Comparison of ENCODE assay signal across 1 cellular context in the genomic region with DNA sequence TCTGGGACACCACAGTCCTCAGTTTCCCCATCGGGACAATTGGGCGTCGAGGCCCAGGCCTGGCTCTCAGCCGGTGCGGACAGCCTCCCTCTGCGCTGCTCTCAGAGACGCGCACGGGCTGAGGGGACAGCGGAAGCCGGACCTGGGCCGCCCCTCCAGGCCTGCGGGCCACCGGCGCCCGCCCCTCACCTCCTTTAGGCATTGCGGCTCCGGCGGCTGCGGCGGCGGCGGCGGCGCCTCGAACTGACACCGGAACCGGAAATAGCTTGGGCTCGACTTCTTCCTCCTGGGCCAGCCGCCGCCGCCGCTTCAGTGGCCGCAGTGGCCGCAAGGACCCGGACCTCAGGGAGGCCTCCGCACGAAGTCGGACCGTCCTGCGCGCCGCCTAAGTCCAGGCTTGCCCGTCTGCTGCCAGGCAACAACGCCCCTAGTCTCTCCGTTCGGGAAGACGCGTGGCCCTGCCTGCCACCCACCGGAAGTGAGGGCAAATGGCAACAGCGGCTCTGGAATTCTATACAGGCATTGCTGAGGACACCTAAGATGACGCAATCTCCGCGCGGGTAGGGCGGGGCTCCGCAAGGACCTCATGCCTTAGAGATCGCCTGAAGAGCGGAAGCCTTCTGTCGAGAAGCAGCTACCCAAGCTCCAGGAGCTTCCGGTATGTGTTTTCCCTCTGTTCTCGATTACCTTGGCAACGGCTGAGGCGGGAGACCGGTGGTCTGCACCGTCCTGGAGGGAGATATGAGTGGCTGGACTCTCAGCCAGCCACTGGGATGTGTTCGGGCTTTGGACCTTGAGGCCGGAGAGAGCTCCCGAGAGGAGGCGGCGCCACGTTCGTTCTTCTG.
TF ChIP-seq lines count a peak whose summit lies in the region.

TSS of gene BUD31 (plus strand) at position 623 of the 845 bp plus-strand sequence. CDS start 2,124 bp downstream, outside the sequence.
TSS of gene PDAP1 (minus strand) at position 251 of the 845 bp plus-strand sequence. CDS start at position 202, 49 bp downstream.

TF ChIP-seq in K562, 482 proteins besides CTCF, POLR2A, EP300 and RAD21 (continued from another document and continues in another):
- no peak for TF ChIP-seq ZMIZ1 (IDR thresholded peaks at IDR 0.05; ENCODE audit: low read depth in 2 of 2, low read length in 2 of 2)
- TF ChIP-seq ZNF175 (CRISPR knock-in tag; IDR thresholded peaks at IDR 0.05; ENCODE audit: low read depth) = 0 out of 2 replicates have a peak, but pooled peaks have one; percentile 54
- TF ChIP-seq E2F3 (CRISPR knock-in tag; IDR thresholded peaks at IDR 0.05) = peak; percentile 10; the same call in 1 of the 2 replicates
- TF ChIP-seq RBM17 (IDR thresholded peaks at IDR 0.05; ENCODE audit: borderline replicate concordance, low read depth, low read length) = no peak
- no peak for TF ChIP-seq SREBF1 (IDR thresholded peaks at IDR 0.05; ENCODE audit: borderline replicate concordance, low read depth, low read length)
- TF ChIP-seq WHSC1 (IDR thresholded peaks at IDR 0.05; ENCODE audit: low read length) = no peak
- TF ChIP-seq BRD4 (IDR thresholded peaks at IDR 0.05) = no peak
- no peak for TF ChIP-seq CAMTA2 (CRISPR knock-in tag; conservative IDR thresholded peaks at IDR 0.05)
- no peak for TF ChIP-seq NFXL1 (CRISPR knock-in tag; IDR thresholded peaks at IDR 0.05)
- TF ChIP-seq NRF1 (conservative IDR thresholded peaks at IDR 0.05 in 1 of 2, IDR thresholded peaks at IDR 0.05 in 1 of 2) = peak; percentile 65 to 72
- TF ChIP-seq SPI1 (IDR thresholded peaks at IDR 0.05; ENCODE audit: borderline replicate concordance, low read depth, low read length) = peak; percentile 81
- TF ChIP-seq, protein P1, sequence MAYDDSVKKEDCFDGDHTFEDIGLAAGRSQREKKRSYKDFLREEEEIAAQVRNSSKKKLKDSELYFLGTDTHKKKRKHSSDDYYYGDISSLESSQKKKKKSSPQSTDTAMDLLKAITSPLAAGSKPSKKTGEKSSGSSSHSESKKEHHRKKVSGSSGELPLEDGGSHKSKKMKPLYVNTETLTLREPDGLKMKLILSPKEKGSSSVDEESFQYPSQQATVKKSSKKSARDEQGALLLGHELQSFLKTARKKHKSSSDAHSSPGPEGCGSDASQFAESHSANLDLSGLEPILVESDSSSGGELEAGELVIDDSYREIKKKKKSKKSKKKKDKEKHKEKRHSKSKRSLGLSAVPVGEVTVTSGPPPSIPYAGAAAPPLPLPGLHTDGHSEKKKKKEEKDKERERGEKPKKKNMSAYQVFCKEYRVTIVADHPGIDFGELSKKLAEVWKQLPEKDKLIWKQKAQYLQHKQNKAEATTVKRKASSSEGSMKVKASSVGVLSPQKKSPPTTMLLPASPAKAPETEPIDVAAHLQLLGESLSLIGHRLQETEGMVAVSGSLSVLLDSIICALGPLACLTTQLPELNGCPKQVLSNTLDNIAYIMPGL (CRISPR knock-in tag; IDR thresholded peaks at IDR 0.05) = peak; percentile 90; the same call in 1 of the 2 replicates
- TF ChIP-seq PHF21A (IDR thresholded peaks at IDR 0.05; ENCODE audit: borderline replicate concordance, low read depth) = no peak
- peak; percentile 100 for TF ChIP-seq EP400 (IDR thresholded peaks at IDR 0.05)
- no peak for TF ChIP-seq ARID2 (IDR thresholded peaks at IDR 0.05)
- TF ChIP-seq UBTF (IDR thresholded peaks at IDR 0.05; ENCODE audit: borderline replicate concordance in 1 of 2, low read depth in 2 of 2, low read length in 2 of 2) = peak in 1 of 2 experiments; percentile 66; a peak in 1 of 4 replicates
- no peak for TF ChIP-seq MIER1 (IDR thresholded peaks at IDR 0.05; ENCODE audit: low read depth)
- TF ChIP-seq NR4A1 (CRISPR knock-in tag; IDR thresholded peaks at IDR 0.05) = peak; percentile 61; the same call in 1 of the 2 replicates
- 0 out of 2 replicates have a peak, but pooled peaks have one; percentile 23 for TF ChIP-seq NR4A1 (tag; IDR thresholded peaks at IDR 0.05)
- peak; percentile 71 for TF ChIP-seq GMEB1 (CRISPR knock-in tag; IDR thresholded peaks at IDR 0.05)
- TF ChIP-seq E2F6 (IDR thresholded peaks at IDR 0.05; ENCODE audit: borderline replicate concordance in 1 of 2, extremely low read depth in 1 of 2, insufficient read depth in 1 of 2, insufficient read length in 1 of 2, low read depth in 1 of 2, low read length in 1 of 2, poor library complexity in 1 of 2, severe bottlenecking in 1 of 2) = peak; percentile 5 to 10
- peak; percentile 55; the same call in 1 of the 2 replicates for TF ChIP-seq DPF2 (IDR thresholded peaks at IDR 0.05)
- TF ChIP-seq ZHX1 (conservative IDR thresholded peaks at IDR 0.05; ENCODE audit: low read length) = peak; percentile 80
- no peak for TF ChIP-seq SNRNP70 (optimal IDR thresholded peaks at IDR 0.05; ENCODE audit: low read depth, low read length)
- TF ChIP-seq ZNF589 (CRISPR knock-in tag; IDR thresholded peaks at IDR 0.05; ENCODE audit: low read depth) = peak; percentile 89
- peak; percentile 75; the same call in 1 of the 2 replicates for TF ChIP-seq ZNF644 (tag; IDR thresholded peaks at IDR 0.05; ENCODE audit: low read depth)
- no peak for TF ChIP-seq SMARCE1 (IDR thresholded peaks at IDR 0.05)
- TF ChIP-seq, protein P2, sequence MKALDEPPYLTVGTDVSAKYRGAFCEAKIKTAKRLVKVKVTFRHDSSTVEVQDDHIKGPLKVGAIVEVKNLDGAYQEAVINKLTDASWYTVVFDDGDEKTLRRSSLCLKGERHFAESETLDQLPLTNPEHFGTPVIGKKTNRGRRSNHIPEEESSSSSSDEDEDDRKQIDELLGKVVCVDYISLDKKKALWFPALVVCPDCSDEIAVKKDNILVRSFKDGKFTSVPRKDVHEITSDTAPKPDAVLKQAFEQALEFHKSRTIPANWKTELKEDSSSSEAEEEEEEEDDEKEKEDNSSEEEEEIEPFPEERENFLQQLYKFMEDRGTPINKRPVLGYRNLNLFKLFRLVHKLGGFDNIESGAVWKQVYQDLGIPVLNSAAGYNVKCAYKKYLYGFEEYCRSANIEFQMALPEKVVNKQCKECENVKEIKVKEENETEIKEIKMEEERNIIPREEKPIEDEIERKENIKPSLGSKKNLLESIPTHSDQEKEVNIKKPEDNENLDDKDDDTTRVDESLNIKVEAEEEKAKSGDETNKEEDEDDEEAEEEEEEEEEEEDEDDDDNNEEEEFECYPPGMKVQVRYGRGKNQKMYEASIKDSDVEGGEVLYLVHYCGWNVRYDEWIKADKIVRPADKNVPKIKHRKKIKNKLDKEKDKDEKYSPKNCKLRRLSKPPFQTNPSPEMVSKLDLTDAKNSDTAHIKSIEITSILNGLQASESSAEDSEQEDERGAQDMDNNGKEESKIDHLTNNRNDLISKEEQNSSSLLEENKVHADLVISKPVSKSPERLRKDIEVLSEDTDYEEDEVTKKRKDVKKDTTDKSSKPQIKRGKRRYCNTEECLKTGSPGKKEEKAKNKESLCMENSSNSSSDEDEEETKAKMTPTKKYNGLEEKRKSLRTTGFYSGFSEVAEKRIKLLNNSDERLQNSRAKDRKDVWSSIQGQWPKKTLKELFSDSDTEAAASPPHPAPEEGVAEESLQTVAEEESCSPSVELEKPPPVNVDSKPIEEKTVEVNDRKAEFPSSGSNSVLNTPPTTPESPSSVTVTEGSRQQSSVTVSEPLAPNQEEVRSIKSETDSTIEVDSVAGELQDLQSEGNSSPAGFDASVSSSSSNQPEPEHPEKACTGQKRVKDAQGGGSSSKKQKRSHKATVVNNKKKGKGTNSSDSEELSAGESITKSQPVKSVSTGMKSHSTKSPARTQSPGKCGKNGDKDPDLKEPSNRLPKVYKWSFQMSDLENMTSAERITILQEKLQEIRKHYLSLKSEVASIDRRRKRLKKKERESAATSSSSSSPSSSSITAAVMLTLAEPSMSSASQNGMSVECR (CRISPR knock-in tag; IDR thresholded peaks at IDR 0.05) = peak; percentile 88
- peak; percentile 94 for TF ChIP-seq GTF2E2 (tag; IDR thresholded peaks at IDR 0.05)
- TF ChIP-seq ELF4 (CRISPR knock-in tag; IDR thresholded peaks at IDR 0.05) = peak; percentile 88
- TF ChIP-seq SMAD4 (CRISPR knock-in tag; conservative IDR thresholded peaks at IDR 0.05) = peak; percentile 87
- TF ChIP-seq, protein P3, sequence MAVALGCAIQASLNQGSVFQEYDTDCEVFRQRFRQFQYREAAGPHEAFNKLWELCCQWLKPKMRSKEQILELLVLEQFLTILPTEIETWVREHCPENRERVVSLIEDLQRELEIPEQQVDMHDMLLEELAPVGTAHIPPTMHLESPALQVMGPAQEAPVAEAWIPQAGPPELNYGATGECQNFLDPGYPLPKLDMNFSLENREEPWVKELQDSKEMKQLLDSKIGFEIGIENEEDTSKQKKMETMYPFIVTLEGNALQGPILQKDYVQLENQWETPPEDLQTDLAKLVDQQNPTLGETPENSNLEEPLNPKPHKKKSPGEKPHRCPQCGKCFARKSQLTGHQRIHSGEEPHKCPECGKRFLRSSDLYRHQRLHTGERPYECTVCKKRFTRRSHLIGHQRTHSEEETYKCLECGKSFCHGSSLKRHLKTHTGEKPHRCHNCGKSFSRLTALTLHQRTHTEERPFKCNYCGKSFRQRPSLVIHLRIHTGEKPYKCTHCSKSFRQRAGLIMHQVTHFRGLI (CRISPR knock-in tag; IDR thresholded peaks at IDR 0.05) = 0 out of 2 replicates have a peak, but pooled peaks have one; percentile 23
- TF ChIP-seq POU5F1 (IDR thresholded peaks at IDR 0.05; ENCODE audit: borderline replicate concordance, low read depth, low read length, partially characterized antibody) = no peak
- TF ChIP-seq CHD1 (IDR thresholded peaks at IDR 0.05; ENCODE audit: low read length) = no peak
- no peak for TF ChIP-seq PPARD (CRISPR knock-in tag; IDR thresholded peaks at IDR 0.05)
- no peak for TF ChIP-seq COPS2 (conservative IDR thresholded peaks at IDR 0.05)
- no peak for TF ChIP-seq ZNF232 (CRISPR knock-in tag; IDR thresholded peaks at IDR 0.05)
